17 cellular contexts compared by ENCODE assay signal in the genomic region with DNA sequence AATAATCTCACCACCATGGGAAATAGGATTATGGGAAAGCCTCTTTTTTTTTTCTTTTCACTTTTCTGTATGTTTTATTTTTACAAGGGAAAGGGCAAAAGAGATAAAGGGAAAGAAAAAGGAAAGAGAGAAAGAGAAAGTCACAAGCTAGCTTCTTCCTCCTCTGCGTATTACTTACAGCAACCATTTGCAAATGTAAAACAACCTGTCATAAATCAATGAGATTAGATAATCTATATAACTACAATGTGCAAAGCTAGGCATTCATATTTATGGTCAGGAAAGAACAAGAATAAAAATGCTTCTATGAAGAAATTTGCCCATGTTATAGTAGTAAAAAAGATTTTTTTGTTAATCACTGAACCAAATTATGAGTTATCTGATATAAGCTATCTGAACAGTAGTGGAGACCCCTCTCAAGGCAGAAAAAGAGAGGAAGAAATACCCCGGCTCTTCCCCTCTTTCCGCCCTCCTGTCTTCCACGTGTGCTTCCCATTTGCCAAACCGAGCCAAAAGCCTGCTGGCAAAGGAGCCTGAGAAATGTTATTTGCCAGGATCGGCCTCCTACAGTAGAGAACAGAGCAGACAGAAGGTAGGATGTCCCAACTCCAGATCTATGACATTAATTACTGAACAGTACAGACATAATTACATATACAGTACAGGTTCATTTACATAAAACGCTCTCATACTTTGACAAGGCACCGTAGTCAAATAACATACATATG. TPM values are rescaled to one million over a fixed set of nuclear protein-coding genes. Genes with fewer than 3 reads are reported as not detected.
DNase-seq lines count a peak whose midpoint lies in the region; ATAC-seq and TF ChIP-seq lines count a peak whose summit lies in the region.
"Had no signal": no experiment of that assay in that cellular context is flagged by ENCODE, and none has a peak within 500 bp of the region (broad histone marks: within the 10 kb centered on the region; RNA-seq: fewer than 3 reads in every experiment).

No MANE protein-coding gene starts in this region.

- H3K4me1 ChIP-seq in hepatocyte (ENCODE audit: insufficient read depth), result no peaks in the 10 kb centered on the region

- H3K4me3 ChIP-seq in hepatocyte, result no peak overlapping the region

- H3K27me3 ChIP-seq in hepatocyte, result no peaks in the 10 kb centered on the region

- H3K27ac Mint-ChIP-seq in HFFc6, result peak overlapping the region; percentile 46
- H3K27ac Mint-ChIP-seq in natural killer cell, result no peak overlapping the region
- H3K27ac Mint-ChIP-seq: endodermal cell; T-helper 1 cell treated with Interleukin-12 subunit alpha and Interleukin-12 subunit beta and Interleukin-4 antibody, amounts not matched to agents 30 μg/mL and 1 μg/mL, for 36 hours had no signal

- intact Hi-C loops in natural killer cell (cut with micrococcal nuclease), result no loop called here

- H3K9me3 Mint-ChIP-seq in HFFc6 (no peaks in the 10 kb centered on the region), natural killer cell (peaks cover 0 to 3% of the 10 kb centered on the region in 2 donors)
- H3K9me3 Mint-ChIP-seq: T-helper 1 cell treated with Interleukin-12 subunit alpha and Interleukin-12 subunit beta and Interleukin-4 antibody, amounts not matched to agents 30 μg/mL and 1 μg/mL, for 36 hours had no signal

- H2AFZ ChIP-seq in hepatocyte, result no peak overlapping the region

- H3K27ac ChIP-seq in hepatocyte, result peak overlapping the region; percentile 75

- WGBS in hepatocyte (ENCODE audit: low lambda C conversion rate, missing lambda C conversion rate), result 85% methylated on average over 8 of the region's 8 CpGs

- peaks cover 54% of the 10 kb centered on the region for H3K79me2 ChIP-seq in hepatocyte

- peak overlapping the region; percentile 8 for H3K4me2 ChIP-seq in hepatocyte

- peaks cover 5% of the 10 kb centered on the region; the same call in 1 of the 2 replicates for H3K36me3 Mint-ChIP-seq in HFFc6 (ENCODE audit: low read depth)
- no peaks in the 10 kb centered on the region for H3K36me3 Mint-ChIP-seq in natural killer cell

- ATAC-seq in HG03342 (IDR thresholded peaks at IDR 0.05; ENCODE audit: unreplicated experiment) (no peak), GM18511 (IDR thresholded peaks at IDR 0.05; ENCODE audit: unreplicated experiment) (no peak), natural killer cell (no peak)

- H3K27me3 Mint-ChIP-seq in HFFc6 (ENCODE audit: insufficient read depth) (no peaks in the 10 kb centered on the region), natural killer cell (ENCODE audit: low read depth in 2 of 2) (no peaks in the 10 kb centered on the region)
- H3K27me3 Mint-ChIP-seq: naive B cell had no signal

- no peak overlapping the region for H3K4me3 Mint-ChIP-seq in HFFc6
- no peak overlapping the region for H3K4me3 Mint-ChIP-seq in natural killer cell
- H3K4me3 Mint-ChIP-seq: endodermal cell; naive B cell; T-helper 1 cell treated with Interleukin-12 subunit alpha and Interleukin-12 subunit beta and Interleukin-4 antibody, amounts not matched to agents 30 μg/mL and 1 μg/mL, for 36 hours had no signal

- peak; percentile 13 for DNase-seq in A172 (ENCODE audit: low spot score)
- DNase-seq in HFFc6, result no peak
- peak; percentile 50 for DNase-seq in SW480 (ENCODE audit: low spot score)
- DNase-seq in hepatocyte (ENCODE audit: low spot score), result no peak
- DNase-seq in natural killer cell, result no peak
- DNase-seq in activated CD4-positive, alpha-beta T cell treated with anti-CD3 and anti-CD28 coated beads for 4 hours, result no peak
- DNase-seq: activated CD4-positive, CD25-positive, alpha-beta regulatory T cell treated with anti-CD3 and anti-CD28 coated beads, Interleukin-2, amount 50 U/mL, for 72 hours; activated naive CD4-positive, alpha-beta T cell treated with anti-CD3 and anti-CD28 coated beads, Interleukin-2, amount 50 U/mL, for 16 hours; caudate nucleus; endodermal cell; naive B cell; NCI-H1092 treated with DMSO at 0.1 percent for 48 hours; NCI-H2171 treated with DMSO at 0.1 percent for 48 hours; stimulated activated CD4-positive, alpha-beta T cell treated with anti-CD3 and anti-CD28 coated beads, Interleukin-4, amount 100 ng/mL, for 24 hours had no signal

- TF ChIP-seq CTCF in HFFc6 (IDR thresholded peaks at IDR 0.05) (no peak), hepatocyte (IDR thresholded peaks at IDR 0.05; ENCODE audit: poor library complexity) (no peak), natural killer cell (IDR thresholded peaks at IDR 0.05) (no peak)

- H3K4me1 Mint-ChIP-seq in HFFc6 (ENCODE audit: low read depth) (peaks cover 47% of the 10 kb centered on the region), natural killer cell (no peaks in the 10 kb centered on the region)

- H3K9me2 ChIP-seq in hepatocyte (replicated peaks; ENCODE audit: insufficient read depth), result no peaks in the 10 kb centered on the region

- no peaks in the 10 kb centered on the region for H3K36me3 ChIP-seq in hepatocyte (replicated peaks; ENCODE audit: insufficient read depth, low read depth)

- H3K9me3 ChIP-seq in hepatocyte (ENCODE audit: low read depth), result no peaks in the 10 kb centered on the region

- no peaks in the 10 kb centered on the region for H4K20me1 ChIP-seq in hepatocyte (ENCODE audit: insufficient read depth, poor library complexity, severe bottlenecking)

RNA-seq across cellular contexts. Expression of a gene that starts 50.2 kb away (rescaled TPM):
- 4.8 and 11.3 TPM in 2 replicates for total RNA-seq in A172 (2014; rRNA removed; shearing (Covaris generic))
- 1 to 10 TPM; 7.6 to 8.7 (median 8.0) TPM for total RNA-seq in HFFc6 (2021; fragmentation: NEBNext Ultra II Directional; extraction: Animal tissue kit (Norgen Biotek cat#: 25700))
- 14.5 and 17.3 TPM in 2 replicates for total RNA-seq in hepatocyte
- polyA plus RNA-seq in hepatocyte, result 9.9 and 10.0 TPM in 2 replicates
- 1 to 10 TPM; 2.5 to 4.6 (median 2.7) TPM for total RNA-seq in natural killer cell

Comparison
In these comparisons a context has a peak if more than half of its experiments do, and no peak if none do; other contexts are left out.
1. DNase-seq: peak in A172 (single experiment) and SW480 (single experiment); none in HFFc6 (single experiment), hepatocyte (single experiment), natural killer cell (single experiment) and activated CD4-positive, alpha-beta T cell treated with anti-CD3 and anti-CD28 coated beads for 4 hours (0 of 2).